In the genomic region with DNA sequence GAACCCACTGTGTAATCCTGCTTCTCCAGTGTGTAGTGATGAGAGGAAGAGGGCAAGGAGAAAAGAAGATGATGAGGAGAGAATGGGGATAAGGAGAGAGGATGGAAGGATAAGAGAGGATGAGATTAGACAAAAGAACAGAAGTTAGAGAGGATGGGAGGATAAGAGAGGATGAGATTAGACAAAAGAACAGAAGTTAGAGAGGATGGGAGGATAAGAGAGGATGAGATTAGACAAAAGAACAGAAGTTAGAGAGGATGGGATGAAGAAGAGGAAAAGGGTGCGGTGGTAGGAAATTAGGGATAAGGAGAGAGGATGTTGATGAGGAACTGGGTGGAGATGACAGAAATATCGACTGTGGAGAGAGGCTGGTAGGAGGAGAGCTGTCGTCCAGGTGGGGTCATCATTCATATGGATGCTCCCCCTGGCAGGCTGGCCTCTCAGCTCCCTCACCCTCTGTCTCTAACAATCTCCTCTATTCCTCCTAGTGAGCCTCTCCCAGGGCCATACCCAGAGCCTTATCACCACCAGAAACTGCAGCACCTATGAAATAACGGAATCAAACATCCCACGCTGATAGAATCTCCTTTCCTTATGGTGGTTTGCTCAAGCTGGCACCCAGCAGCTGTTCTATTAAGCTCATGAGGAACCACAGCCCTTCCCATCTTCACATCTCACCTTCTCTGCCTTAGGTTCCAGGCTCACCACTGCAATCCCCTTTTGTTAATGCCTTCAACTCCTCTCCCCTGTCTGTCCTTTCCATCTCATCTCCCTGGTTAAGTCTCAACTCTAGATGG, we compare ENCODE assay signal across 2 cellular contexts.
TF ChIP-seq lines count a peak whose summit lies in the region.

No MANE protein-coding gene starts in this region.

TF ChIP-seq in IMR-90, 13 proteins besides CTCF, POLR2A, EP300 and RAD21:
- TF ChIP-seq, protein P1, sequence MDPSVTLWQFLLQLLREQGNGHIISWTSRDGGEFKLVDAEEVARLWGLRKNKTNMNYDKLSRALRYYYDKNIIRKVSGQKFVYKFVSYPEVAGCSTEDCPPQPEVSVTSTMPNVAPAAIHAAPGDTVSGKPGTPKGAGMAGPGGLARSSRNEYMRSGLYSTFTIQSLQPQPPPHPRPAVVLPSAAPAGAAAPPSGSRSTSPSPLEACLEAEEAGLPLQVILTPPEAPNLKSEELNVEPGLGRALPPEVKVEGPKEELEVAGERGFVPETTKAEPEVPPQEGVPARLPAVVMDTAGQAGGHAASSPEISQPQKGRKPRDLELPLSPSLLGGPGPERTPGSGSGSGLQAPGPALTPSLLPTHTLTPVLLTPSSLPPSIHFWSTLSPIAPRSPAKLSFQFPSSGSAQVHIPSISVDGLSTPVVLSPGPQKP (IDR thresholded peaks at IDR 0.05; ENCODE audit: borderline replicate concordance, low read depth, low read length) = no peak
- TF ChIP-seq MAZ (IDR thresholded peaks at IDR 0.05; ENCODE audit: borderline replicate concordance, low read depth, low read length) = no peak
- no peak for TF ChIP-seq CHD1 (IDR thresholded peaks at IDR 0.05; ENCODE audit: low read depth, low read length)
- TF ChIP-seq, protein P2, sequence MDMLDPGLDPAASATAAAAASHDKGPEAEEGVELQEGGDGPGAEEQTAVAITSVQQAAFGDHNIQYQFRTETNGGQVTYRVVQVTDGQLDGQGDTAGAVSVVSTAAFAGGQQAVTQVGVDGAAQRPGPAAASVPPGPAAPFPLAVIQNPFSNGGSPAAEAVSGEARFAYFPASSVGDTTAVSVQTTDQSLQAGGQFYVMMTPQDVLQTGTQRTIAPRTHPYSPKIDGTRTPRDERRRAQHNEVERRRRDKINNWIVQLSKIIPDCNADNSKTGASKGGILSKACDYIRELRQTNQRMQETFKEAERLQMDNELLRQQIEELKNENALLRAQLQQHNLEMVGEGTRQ (IDR thresholded peaks at IDR 0.05; ENCODE audit: low read depth, low read length) = no peak
- no peak for TF ChIP-seq FOS (IDR thresholded peaks at IDR 0.05; ENCODE audit: low read depth, low read length)
- TF ChIP-seq MAFK (IDR thresholded peaks at IDR 0.05; ENCODE audit: low read depth, low read length) = no peak
- TF ChIP-seq NFE2L2 (IDR thresholded peaks at IDR 0.05; ENCODE audit: low read depth, low read length) = no peak
- no peak for TF ChIP-seq RCOR1 (IDR thresholded peaks at IDR 0.05; ENCODE audit: insufficient replicate concordance, low read length)
- TF ChIP-seq BHLHE40 (IDR thresholded peaks at IDR 0.05; ENCODE audit: low read depth, low read length) = no peak
- TF ChIP-seq RFX5 (IDR thresholded peaks at IDR 0.05; ENCODE audit: low read depth, low read length) = no peak
- no peak for TF ChIP-seq CEBPB (IDR thresholded peaks at IDR 0.05; ENCODE audit: low read depth, low read length)
- TF ChIP-seq SMC3 (IDR thresholded peaks at IDR 0.05; ENCODE audit: low read depth, low read length) = no peak
- no peak for TF ChIP-seq MXI1 (IDR thresholded peaks at IDR 0.05; ENCODE audit: borderline replicate concordance, low read depth, low read length)

TF ChIP-seq in K562, 482 proteins besides CTCF, POLR2A, EP300 and RAD21:
- TF ChIP-seq, protein P3, sequence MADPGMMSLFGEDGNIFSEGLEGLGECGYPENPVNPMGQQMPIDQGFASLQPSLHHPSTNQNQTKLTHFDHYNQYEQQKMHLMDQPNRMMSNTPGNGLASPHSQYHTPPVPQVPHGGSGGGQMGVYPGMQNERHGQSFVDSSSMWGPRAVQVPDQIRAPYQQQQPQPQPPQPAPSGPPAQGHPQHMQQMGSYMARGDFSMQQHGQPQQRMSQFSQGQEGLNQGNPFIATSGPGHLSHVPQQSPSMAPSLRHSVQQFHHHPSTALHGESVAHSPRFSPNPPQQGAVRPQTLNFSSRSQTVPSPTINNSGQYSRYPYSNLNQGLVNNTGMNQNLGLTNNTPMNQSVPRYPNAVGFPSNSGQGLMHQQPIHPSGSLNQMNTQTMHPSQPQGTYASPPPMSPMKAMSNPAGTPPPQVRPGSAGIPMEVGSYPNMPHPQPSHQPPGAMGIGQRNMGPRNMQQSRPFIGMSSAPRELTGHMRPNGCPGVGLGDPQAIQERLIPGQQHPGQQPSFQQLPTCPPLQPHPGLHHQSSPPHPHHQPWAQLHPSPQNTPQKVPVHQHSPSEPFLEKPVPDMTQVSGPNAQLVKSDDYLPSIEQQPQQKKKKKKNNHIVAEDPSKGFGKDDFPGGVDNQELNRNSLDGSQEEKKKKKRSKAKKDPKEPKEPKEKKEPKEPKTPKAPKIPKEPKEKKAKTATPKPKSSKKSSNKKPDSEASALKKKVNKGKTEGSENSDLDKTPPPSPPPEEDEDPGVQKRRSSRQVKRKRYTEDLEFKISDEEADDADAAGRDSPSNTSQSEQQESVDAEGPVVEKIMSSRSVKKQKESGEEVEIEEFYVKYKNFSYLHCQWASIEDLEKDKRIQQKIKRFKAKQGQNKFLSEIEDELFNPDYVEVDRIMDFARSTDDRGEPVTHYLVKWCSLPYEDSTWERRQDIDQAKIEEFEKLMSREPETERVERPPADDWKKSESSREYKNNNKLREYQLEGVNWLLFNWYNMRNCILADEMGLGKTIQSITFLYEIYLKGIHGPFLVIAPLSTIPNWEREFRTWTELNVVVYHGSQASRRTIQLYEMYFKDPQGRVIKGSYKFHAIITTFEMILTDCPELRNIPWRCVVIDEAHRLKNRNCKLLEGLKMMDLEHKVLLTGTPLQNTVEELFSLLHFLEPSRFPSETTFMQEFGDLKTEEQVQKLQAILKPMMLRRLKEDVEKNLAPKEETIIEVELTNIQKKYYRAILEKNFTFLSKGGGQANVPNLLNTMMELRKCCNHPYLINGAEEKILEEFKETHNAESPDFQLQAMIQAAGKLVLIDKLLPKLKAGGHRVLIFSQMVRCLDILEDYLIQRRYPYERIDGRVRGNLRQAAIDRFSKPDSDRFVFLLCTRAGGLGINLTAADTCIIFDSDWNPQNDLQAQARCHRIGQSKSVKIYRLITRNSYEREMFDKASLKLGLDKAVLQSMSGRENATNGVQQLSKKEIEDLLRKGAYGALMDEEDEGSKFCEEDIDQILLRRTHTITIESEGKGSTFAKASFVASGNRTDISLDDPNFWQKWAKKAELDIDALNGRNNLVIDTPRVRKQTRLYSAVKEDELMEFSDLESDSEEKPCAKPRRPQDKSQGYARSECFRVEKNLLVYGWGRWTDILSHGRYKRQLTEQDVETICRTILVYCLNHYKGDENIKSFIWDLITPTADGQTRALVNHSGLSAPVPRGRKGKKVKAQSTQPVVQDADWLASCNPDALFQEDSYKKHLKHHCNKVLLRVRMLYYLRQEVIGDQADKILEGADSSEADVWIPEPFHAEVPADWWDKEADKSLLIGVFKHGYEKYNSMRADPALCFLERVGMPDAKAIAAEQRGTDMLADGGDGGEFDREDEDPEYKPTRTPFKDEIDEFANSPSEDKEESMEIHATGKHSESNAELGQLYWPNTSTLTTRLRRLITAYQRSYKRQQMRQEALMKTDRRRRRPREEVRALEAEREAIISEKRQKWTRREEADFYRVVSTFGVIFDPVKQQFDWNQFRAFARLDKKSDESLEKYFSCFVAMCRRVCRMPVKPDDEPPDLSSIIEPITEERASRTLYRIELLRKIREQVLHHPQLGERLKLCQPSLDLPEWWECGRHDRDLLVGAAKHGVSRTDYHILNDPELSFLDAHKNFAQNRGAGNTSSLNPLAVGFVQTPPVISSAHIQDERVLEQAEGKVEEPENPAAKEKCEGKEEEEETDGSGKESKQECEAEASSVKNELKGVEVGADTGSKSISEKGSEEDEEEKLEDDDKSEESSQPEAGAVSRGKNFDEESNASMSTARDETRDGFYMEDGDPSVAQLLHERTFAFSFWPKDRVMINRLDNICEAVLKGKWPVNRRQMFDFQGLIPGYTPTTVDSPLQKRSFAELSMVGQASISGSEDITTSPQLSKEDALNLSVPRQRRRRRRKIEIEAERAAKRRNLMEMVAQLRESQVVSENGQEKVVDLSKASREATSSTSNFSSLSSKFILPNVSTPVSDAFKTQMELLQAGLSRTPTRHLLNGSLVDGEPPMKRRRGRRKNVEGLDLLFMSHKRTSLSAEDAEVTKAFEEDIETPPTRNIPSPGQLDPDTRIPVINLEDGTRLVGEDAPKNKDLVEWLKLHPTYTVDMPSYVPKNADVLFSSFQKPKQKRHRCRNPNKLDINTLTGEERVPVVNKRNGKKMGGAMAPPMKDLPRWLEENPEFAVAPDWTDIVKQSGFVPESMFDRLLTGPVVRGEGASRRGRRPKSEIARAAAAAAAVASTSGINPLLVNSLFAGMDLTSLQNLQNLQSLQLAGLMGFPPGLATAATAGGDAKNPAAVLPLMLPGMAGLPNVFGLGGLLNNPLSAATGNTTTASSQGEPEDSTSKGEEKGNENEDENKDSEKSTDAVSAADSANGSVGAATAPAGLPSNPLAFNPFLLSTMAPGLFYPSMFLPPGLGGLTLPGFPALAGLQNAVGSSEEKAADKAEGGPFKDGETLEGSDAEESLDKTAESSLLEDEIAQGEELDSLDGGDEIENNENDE (IDR thresholded peaks at IDR 0.05; ENCODE audit: low read depth, low read length) = no peak
- TF ChIP-seq ZKSCAN3 (CRISPR knock-in tag; IDR thresholded peaks at IDR 0.05) (no peak), DNMT1 (IDR thresholded peaks at IDR 0.05) (no peak), CBFA2T2 (conservative IDR thresholded peaks at IDR 0.05) (0 out of 2 replicates have a peak, but pooled peaks have one; percentile 5), SMARCA5 (IDR thresholded peaks at IDR 0.05) (no peak)
TF ChIP-seq in K562: peak in this region for 1.
